In genomic region chr17:21285164-21286065, GRCh38 we compare ENCODE assay signal across 8 cellular contexts.
A peak's percentile ranks its signal among the peaks of the same experiment; 100 is the strongest.
DNase-seq lines count a peak whose midpoint lies in the region; TF ChIP-seq lines count a peak whose summit lies in the region.

No MANE protein-coding gene starts in this region.

- H3K4me2 ChIP-seq in KMS-11 = peak overlapping the region; percentile 94

- no peaks in the 10 kb centered on the region for H3K27me3 ChIP-seq in KMS-11 (ENCODE audit: insufficient read depth, low read depth)

- H3K4me1 ChIP-seq in KMS-11 (ENCODE audit: low read depth, poor library complexity, severe bottlenecking) = peaks cover 20% of the 10 kb centered on the region

- H3K79me2 ChIP-seq in KMS-11 (ENCODE audit: insufficient read depth, low read depth) = peaks cover 55% of the 10 kb centered on the region

- H3K4me3 ChIP-seq in KMS-11 (IDR thresholded peaks at IDR 0.05; ENCODE audit: insufficient read depth, low read depth, low read length) (no peak overlapping the region), astrocyte of the spinal cord (ENCODE audit: low read depth, low read length) (peak overlapping the region; percentile 79)

- in situ Hi-C loops in astrocyte of the spinal cord (cut with HindIII; ENCODE audit: low sequenced_read_pairs) = no loop called here

- TF ChIP-seq CTCF in KMS-11 (conservative IDR thresholded peaks at IDR 0.05; ENCODE audit: low read depth, low read length) (no peak), astrocyte of the spinal cord (IDR thresholded peaks at IDR 0.05; ENCODE audit: low read depth, low read length) (no peak)

- peak; percentile 84 for DNase-seq in EH (ENCODE audit: low read depth)
- DNase-seq in astrocyte of the spinal cord (ENCODE audit: low read depth, low spot score) = no peak
- DNase-seq in left kidney (ENCODE audit: low read depth, low spot score) = peak; percentile 39
- peak in 13 of 49 donors; percentile 19 to 60 (median 49) for DNase-seq in substantia nigra (lab: John Stamatoyannopoulos, UW)
- DNase-seq in SW480 (ENCODE audit: low spot score) = no peak
- no peak for DNase-seq in stimulated activated CD4-positive, alpha-beta T cell treated with anti-CD3 and anti-CD28 coated beads, Interleukin-4, amount 100 ng/mL, for 1 hour
- no peak for DNase-seq in epidermal melanocyte (ENCODE audit: insufficient read length, low spot score)

- H3K36me3 ChIP-seq in KMS-11 (ENCODE audit: insufficient read depth) = no peaks in the 10 kb centered on the region

- no peaks in the 10 kb centered on the region for H4K20me1 ChIP-seq in KMS-11 (ENCODE audit: insufficient read depth)

- no peak overlapping the region for H2AFZ ChIP-seq in KMS-11 (ENCODE audit: low read depth)

- peak overlapping the region; percentile 83; the same call in 1 of the 2 replicates for H3K9ac ChIP-seq in KMS-11

- H3K27ac ChIP-seq in KMS-11 (peak overlapping the region; percentile 89), substantia nigra (ENCODE audit: low read depth, low read length, poor library complexity, severe bottlenecking) (peak overlapping the region; percentile 79)

Comparison
In these comparisons a context has a peak if more than half of its experiments do, and no peak if none do; other contexts are left out.
1. DNase-seq: peak in EH (single experiment) and left kidney (single experiment); none in astrocyte of the spinal cord (single experiment), SW480 (single experiment), stimulated activated CD4-positive, alpha-beta T cell treated with anti-CD3 and anti-CD28 coated beads, Interleukin-4, amount 100 ng/mL, for 1 hour (single experiment) and epidermal melanocyte (single experiment).